Comparison of ENCODE assay signal across 1 cellular context in the genomic region with DNA sequence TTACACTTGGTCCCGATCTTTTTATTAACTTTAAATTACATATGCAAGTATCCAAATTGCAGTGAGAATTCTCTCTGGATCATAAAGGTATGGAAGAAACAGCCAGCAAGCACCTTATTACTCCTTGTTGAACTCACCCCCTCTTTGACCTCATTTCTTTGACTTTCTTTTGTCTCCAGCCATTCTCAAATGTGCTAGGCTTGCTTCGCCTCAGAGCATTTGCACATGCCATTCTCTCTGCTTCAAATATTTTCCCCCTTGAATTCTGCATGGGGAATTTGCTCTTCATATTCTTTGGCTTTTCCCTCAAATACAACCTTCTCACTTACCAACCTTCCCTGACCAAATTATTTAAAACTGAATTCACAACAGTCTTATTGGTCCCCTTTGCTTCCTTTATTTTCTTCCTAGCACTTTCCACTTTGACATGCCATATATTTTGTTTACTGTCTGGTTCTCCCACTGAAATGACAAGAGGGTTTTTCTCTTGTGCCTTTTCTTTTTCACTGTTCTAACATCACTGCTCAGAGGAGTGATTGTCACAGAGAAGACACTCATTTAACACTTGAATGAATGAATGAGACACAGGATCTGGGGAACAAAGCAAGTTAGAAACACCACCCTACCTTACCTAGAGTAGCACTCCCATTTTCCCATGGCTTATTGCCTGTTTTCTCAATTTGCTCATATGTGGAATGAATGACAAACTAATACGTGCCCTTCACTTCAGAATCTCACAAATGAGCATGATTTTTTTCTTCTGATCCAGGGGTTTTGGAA.
TF ChIP-seq lines count a peak whose summit lies in the region.

No MANE protein-coding gene starts in this region.

TF ChIP-seq in K562, 482 proteins besides CTCF, POLR2A, EP300 and RAD21 (continues in another document):
- TF ChIP-seq, protein P1, sequence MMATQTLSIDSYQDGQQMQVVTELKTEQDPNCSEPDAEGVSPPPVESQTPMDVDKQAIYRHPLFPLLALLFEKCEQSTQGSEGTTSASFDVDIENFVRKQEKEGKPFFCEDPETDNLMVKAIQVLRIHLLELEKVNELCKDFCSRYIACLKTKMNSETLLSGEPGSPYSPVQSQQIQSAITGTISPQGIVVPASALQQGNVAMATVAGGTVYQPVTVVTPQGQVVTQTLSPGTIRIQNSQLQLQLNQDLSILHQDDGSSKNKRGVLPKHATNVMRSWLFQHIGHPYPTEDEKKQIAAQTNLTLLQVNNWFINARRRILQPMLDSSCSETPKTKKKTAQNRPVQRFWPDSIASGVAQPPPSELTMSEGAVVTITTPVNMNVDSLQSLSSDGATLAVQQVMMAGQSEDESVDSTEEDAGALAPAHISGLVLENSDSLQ (IDR thresholded peaks at IDR 0.05): peak; percentile 34; the same call in 1 of the 2 replicates
- 0 out of 2 replicates have a peak, but pooled peaks have one; percentile 12 for TF ChIP-seq DMBX1 (CRISPR knock-in tag; IDR thresholded peaks at IDR 0.05; ENCODE audit: borderline replicate concordance)
- TF ChIP-seq MYC (IDR thresholded peaks at IDR 0.05; ENCODE audit: low read depth, low read length): no peak
- no peak for TF ChIP-seq MYC (CRISPR knock-in tag; IDR thresholded peaks at IDR 0.05; ENCODE audit: borderline replicate concordance, low read depth)
- TF ChIP-seq, protein P2, sequence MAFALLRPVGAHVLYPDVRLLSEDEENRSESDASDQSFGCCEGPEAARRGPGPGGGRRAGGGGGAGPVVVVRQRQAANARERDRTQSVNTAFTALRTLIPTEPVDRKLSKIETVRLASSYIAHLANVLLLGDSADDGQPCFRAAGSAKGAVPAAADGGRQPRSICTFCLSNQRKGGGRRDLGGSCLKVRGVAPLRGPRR (CRISPR knock-in tag; IDR thresholded peaks at IDR 0.05): no peak
- TF ChIP-seq TAL1 (IDR thresholded peaks at IDR 0.05): 0 out of 2 replicates have a peak, but pooled peaks have one; percentile 2
- TF ChIP-seq KHSRP (IDR thresholded peaks at IDR 0.05): no peak
- TF ChIP-seq TCFL5 (CRISPR knock-in tag; conservative IDR thresholded peaks at IDR 0.05): no peak
- TF ChIP-seq, protein P3, sequence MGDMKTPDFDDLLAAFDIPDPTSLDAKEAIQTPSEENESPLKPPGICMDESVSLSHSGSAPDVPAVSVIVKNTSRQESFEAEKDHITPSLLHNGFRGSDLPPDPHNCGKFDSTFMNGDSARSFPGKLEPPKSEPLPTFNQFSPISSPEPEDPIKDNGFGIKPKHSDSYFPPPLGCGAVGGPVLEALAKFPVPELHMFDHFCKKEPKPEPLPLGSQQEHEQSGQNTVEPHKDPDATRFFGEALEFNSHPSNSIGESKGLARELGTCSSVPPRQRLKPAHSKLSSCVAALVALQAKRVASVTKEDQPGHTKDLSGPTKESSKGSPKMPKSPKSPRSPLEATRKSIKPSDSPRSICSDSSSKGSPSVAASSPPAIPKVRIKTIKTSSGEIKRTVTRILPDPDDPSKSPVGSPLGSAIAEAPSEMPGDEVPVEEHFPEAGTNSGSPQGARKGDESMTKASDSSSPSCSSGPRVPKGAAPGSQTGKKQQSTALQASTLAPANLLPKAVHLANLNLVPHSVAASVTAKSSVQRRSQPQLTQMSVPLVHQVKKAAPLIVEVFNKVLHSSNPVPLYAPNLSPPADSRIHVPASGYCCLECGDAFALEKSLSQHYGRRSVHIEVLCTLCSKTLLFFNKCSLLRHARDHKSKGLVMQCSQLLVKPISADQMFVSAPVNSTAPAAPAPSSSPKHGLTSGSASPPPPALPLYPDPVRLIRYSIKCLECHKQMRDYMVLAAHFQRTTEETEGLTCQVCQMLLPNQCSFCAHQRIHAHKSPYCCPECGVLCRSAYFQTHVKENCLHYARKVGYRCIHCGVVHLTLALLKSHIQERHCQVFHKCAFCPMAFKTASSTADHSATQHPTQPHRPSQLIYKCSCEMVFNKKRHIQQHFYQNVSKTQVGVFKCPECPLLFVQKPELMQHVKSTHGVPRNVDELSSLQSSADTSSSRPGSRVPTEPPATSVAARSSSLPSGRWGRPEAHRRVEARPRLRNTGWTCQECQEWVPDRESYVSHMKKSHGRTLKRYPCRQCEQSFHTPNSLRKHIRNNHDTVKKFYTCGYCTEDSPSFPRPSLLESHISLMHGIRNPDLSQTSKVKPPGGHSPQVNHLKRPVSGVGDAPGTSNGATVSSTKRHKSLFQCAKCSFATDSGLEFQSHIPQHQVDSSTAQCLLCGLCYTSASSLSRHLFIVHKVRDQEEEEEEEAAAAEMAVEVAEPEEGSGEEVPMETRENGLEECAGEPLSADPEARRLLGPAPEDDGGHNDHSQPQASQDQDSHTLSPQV (IDR thresholded peaks at IDR 0.05): peak; percentile 77
- peak; percentile 59; the same call in 1 of the 2 replicates for TF ChIP-seq ZNF668 (CRISPR knock-in tag; IDR thresholded peaks at IDR 0.05)
- TF ChIP-seq SRSF7 (optimal IDR thresholded peaks at IDR 0.05; ENCODE audit: low read depth, low read length): no peak
- TF ChIP-seq ZNF431 (CRISPR knock-in tag; IDR thresholded peaks at IDR 0.05): no peak
- TF ChIP-seq, protein P4, sequence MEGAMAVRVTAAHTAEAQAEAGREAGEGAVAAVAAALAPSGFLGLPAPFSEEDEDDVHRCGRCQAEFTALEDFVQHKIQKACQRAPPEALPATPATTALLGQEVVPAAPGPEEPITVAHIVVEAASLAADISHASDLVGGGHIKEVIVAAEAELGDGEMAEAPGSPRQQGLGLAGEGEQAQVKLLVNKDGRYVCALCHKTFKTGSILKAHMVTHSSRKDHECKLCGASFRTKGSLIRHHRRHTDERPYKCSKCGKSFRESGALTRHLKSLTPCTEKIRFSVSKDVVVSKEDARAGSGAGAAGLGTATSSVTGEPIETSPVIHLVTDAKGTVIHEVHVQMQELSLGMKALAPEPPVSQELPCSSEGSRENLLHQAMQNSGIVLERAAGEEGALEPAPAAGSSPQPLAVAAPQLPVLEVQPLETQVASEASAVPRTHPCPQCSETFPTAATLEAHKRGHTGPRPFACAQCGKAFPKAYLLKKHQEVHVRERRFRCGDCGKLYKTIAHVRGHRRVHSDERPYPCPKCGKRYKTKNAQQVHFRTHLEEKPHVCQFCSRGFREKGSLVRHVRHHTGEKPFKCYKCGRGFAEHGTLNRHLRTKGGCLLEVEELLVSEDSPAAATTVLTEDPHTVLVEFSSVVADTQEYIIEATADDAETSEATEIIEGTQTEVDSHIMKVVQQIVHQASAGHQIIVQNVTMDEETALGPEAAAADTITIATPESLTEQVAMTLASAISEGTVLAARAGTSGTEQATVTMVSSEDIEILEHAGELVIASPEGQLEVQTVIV (CRISPR knock-in tag; IDR thresholded peaks at IDR 0.05; ENCODE audit: borderline replicate concordance): no peak
- peak; percentile 49 for TF ChIP-seq MEIS2 (IDR thresholded peaks at IDR 0.05; ENCODE audit: partially characterized antibody)
- TF ChIP-seq HDAC3 (IDR thresholded peaks at IDR 0.05; ENCODE audit: borderline replicate concordance, partially characterized antibody): no peak
- no peak for TF ChIP-seq MAFF (IDR thresholded peaks at IDR 0.05; ENCODE audit: low read length)
- no peak for TF ChIP-seq GTF2F1 (IDR thresholded peaks at IDR 0.05; ENCODE audit: low read depth, low read length)
- no peak for TF ChIP-seq ZNF133 (CRISPR knock-in tag; IDR thresholded peaks at IDR 0.05)
- TF ChIP-seq, protein P5, sequence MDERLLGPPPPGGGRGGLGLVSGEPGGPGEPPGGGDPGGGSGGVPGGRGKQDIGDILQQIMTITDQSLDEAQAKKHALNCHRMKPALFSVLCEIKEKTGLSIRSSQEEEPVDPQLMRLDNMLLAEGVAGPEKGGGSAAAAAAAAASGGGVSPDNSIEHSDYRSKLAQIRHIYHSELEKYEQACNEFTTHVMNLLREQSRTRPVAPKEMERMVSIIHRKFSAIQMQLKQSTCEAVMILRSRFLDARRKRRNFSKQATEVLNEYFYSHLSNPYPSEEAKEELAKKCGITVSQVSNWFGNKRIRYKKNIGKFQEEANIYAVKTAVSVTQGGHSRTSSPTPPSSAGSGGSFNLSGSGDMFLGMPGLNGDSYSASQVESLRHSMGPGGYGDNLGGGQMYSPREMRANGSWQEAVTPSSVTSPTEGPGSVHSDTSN (CRISPR knock-in tag; IDR thresholded peaks at IDR 0.05; ENCODE audit: low read depth): no peak
- TF ChIP-seq, protein P5 (tag; conservative IDR thresholded peaks at IDR 0.05; ENCODE audit: low read depth): 0 out of 2 replicates have a peak, but pooled peaks have one; percentile 6
- TF ChIP-seq ETV1 (tag; conservative IDR thresholded peaks at IDR 0.05; ENCODE audit: low read depth): 0 out of 2 replicates have a peak, but pooled peaks have one; percentile 8
- TF ChIP-seq, protein P6, sequence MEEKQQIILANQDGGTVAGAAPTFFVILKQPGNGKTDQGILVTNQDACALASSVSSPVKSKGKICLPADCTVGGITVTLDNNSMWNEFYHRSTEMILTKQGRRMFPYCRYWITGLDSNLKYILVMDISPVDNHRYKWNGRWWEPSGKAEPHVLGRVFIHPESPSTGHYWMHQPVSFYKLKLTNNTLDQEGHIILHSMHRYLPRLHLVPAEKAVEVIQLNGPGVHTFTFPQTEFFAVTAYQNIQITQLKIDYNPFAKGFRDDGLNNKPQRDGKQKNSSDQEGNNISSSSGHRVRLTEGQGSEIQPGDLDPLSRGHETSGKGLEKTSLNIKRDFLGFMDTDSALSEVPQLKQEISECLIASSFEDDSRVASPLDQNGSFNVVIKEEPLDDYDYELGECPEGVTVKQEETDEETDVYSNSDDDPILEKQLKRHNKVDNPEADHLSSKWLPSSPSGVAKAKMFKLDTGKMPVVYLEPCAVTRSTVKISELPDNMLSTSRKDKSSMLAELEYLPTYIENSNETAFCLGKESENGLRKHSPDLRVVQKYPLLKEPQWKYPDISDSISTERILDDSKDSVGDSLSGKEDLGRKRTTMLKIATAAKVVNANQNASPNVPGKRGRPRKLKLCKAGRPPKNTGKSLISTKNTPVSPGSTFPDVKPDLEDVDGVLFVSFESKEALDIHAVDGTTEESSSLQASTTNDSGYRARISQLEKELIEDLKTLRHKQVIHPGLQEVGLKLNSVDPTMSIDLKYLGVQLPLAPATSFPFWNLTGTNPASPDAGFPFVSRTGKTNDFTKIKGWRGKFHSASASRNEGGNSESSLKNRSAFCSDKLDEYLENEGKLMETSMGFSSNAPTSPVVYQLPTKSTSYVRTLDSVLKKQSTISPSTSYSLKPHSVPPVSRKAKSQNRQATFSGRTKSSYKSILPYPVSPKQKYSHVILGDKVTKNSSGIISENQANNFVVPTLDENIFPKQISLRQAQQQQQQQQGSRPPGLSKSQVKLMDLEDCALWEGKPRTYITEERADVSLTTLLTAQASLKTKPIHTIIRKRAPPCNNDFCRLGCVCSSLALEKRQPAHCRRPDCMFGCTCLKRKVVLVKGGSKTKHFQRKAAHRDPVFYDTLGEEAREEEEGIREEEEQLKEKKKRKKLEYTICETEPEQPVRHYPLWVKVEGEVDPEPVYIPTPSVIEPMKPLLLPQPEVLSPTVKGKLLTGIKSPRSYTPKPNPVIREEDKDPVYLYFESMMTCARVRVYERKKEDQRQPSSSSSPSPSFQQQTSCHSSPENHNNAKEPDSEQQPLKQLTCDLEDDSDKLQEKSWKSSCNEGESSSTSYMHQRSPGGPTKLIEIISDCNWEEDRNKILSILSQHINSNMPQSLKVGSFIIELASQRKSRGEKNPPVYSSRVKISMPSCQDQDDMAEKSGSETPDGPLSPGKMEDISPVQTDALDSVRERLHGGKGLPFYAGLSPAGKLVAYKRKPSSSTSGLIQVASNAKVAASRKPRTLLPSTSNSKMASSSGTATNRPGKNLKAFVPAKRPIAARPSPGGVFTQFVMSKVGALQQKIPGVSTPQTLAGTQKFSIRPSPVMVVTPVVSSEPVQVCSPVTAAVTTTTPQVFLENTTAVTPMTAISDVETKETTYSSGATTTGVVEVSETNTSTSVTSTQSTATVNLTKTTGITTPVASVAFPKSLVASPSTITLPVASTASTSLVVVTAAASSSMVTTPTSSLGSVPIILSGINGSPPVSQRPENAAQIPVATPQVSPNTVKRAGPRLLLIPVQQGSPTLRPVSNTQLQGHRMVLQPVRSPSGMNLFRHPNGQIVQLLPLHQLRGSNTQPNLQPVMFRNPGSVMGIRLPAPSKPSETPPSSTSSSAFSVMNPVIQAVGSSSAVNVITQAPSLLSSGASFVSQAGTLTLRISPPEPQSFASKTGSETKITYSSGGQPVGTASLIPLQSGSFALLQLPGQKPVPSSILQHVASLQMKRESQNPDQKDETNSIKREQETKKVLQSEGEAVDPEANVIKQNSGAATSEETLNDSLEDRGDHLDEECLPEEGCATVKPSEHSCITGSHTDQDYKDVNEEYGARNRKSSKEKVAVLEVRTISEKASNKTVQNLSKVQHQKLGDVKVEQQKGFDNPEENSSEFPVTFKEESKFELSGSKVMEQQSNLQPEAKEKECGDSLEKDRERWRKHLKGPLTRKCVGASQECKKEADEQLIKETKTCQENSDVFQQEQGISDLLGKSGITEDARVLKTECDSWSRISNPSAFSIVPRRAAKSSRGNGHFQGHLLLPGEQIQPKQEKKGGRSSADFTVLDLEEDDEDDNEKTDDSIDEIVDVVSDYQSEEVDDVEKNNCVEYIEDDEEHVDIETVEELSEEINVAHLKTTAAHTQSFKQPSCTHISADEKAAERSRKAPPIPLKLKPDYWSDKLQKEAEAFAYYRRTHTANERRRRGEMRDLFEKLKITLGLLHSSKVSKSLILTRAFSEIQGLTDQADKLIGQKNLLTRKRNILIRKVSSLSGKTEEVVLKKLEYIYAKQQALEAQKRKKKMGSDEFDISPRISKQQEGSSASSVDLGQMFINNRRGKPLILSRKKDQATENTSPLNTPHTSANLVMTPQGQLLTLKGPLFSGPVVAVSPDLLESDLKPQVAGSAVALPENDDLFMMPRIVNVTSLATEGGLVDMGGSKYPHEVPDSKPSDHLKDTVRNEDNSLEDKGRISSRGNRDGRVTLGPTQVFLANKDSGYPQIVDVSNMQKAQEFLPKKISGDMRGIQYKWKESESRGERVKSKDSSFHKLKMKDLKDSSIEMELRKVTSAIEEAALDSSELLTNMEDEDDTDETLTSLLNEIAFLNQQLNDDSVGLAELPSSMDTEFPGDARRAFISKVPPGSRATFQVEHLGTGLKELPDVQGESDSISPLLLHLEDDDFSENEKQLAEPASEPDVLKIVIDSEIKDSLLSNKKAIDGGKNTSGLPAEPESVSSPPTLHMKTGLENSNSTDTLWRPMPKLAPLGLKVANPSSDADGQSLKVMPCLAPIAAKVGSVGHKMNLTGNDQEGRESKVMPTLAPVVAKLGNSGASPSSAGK (IDR thresholded peaks at IDR 0.05): peak; percentile 74
- TF ChIP-seq, protein P7, sequence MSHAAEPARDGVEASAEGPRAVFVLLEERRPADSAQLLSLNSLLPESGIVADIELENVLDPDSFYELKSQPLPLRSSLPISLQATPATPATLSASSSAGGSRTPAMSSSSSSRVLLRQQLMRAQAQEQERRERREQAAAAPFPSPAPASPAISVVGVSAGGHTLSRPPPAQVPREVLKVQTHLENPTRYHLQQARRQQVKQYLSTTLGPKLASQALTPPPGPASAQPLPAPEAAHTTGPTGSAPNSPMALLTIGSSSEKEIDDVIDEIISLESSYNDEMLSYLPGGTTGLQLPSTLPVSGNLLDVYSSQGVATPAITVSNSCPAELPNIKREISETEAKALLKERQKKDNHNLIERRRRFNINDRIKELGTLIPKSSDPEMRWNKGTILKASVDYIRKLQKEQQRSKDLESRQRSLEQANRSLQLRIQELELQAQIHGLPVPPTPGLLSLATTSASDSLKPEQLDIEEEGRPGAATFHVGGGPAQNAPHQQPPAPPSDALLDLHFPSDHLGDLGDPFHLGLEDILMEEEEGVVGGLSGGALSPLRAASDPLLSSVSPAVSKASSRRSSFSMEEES (CRISPR knock-in tag; IDR thresholded peaks at IDR 0.05): no peak
- no peak for TF ChIP-seq ZNF263 (CRISPR knock-in tag; IDR thresholded peaks at IDR 0.05; ENCODE audit: borderline replicate concordance)
